8 cellular contexts compared by ENCODE assay signal in genomic region chr14:70821916-70822705, GRCh38. TPM values are rescaled to one million over a fixed set of nuclear protein-coding genes. Genes with fewer than 3 reads are reported as not detected.
DNase-seq lines count a peak whose midpoint lies in the region; ATAC-seq and TF ChIP-seq lines count a peak whose summit lies in the region.

No MANE protein-coding gene starts in this region.

- WGBS in HUES64: under 1% methylated on average over 61 of the region's 61 CpGs

- no peaks in the 10 kb centered on the region for H3K36me3 ChIP-seq in HUES64 (ENCODE audit: insufficient read depth, low read length)
- no peaks in the 10 kb centered on the region for H3K36me3 ChIP-seq in iPS-18a (ENCODE audit: control insufficient read depth, low read depth, low read length)
- H3K36me3 ChIP-seq in skeletal muscle satellite cell (ENCODE audit: insufficient read depth, low read length): no peaks in the 10 kb centered on the region

- in situ Hi-C loops in astrocyte of the spinal cord (cut with HindIII; ENCODE audit: low sequenced_read_pairs): no loop called here

- intact Hi-C loops in CD4-positive, alpha-beta T cell (cut with DNase I, micrococcal nuclease): loop anchor here in 1 of 2 experiments (2.0 kb wide), 1 partner anchor 83 kb away; no protein-coding TSS in a partner anchor

- peak overlapping the region; percentile 95 for H3K4me2 ChIP-seq in skeletal muscle satellite cell (ENCODE audit: low read length)

- H3K27me3 ChIP-seq in CD4-positive, alpha-beta T cell (ENCODE audit: control insufficient read depth, insufficient read depth, low read length): peaks cover 5% of the 10 kb centered on the region
- H3K27me3 ChIP-seq in HUES64 (ENCODE audit: insufficient read depth, low read length) (peaks cover 35% of the 10 kb centered on the region), iPS-18a (ENCODE audit: control insufficient read depth, insufficient read depth, low read length) (peaks cover 28% of the 10 kb centered on the region), skeletal muscle satellite cell (ENCODE audit: control insufficient read depth, insufficient read depth, low read length) (no peaks in the 10 kb centered on the region)

- peak overlapping the region; percentile 81 for H3K9ac ChIP-seq in HUES64 (ENCODE audit: low read depth, low read length)
- peak overlapping the region; percentile 71 for H3K9ac ChIP-seq in iPS-18a (ENCODE audit: low read length)
- peak overlapping the region; percentile 72 for H3K9ac ChIP-seq in skeletal muscle satellite cell (ENCODE audit: low read depth, low read length)

- ATAC-seq in CD4-positive, alpha-beta T cell (ENCODE audit: poor library complexity): peak; percentile 46
- peak; percentile 58 for ATAC-seq in T-helper 17 cell
- ATAC-seq in HG03039 (IDR thresholded peaks at IDR 0.05; ENCODE audit: unreplicated experiment): no peak
- no peak for ATAC-seq in GM21528 (IDR thresholded peaks at IDR 0.05; ENCODE audit: low FRiP score, unreplicated experiment)

- H3K4me1 Mint-ChIP-seq in CD4-positive, alpha-beta T cell (ENCODE audit: low read depth): peaks cover 28% of the 10 kb centered on the region
- peaks cover 14% of the 10 kb centered on the region for H3K4me1 Mint-ChIP-seq in T-helper 17 cell

- no peaks in the 10 kb centered on the region for H3K36me3 Mint-ChIP-seq in CD4-positive, alpha-beta T cell (ENCODE audit: low read depth)
- H3K36me3 Mint-ChIP-seq in T-helper 17 cell (ENCODE audit: low read depth): peaks cover 3% of the 10 kb centered on the region

- H3K4me3 ChIP-seq in HUES64 (ENCODE audit: low read length) (peak overlapping the region; percentile 94), astrocyte of the spinal cord (ENCODE audit: low read depth, low read length) (peak overlapping the region; percentile 57), iPS-18a (ENCODE audit: low read length) (peak overlapping the region; percentile 86), skeletal muscle satellite cell (ENCODE audit: low read length) (peak overlapping the region; percentile 76)

- H3K4me3 Mint-ChIP-seq in CD4-positive, alpha-beta T cell: peak overlapping the region; percentile 83
- peak overlapping the region; percentile 94 for H3K4me3 Mint-ChIP-seq in T-helper 17 cell

- DNase-seq in CD4-positive, alpha-beta T cell: peak in 9 of 10 experiments; percentile 23 to 60 (median 35)
- peak; percentile 33 to 52 (median 49) for DNase-seq in T-helper 17 cell
- DNase-seq in astrocyte of the spinal cord (ENCODE audit: low read depth, low spot score): peak; percentile 35

- no peak for TF ChIP-seq CTCF in CD4-positive, alpha-beta T cell (IDR thresholded peaks at IDR 0.05)
- no peak for TF ChIP-seq CTCF in astrocyte of the spinal cord (IDR thresholded peaks at IDR 0.05; ENCODE audit: low read depth, low read length)

- H3K9me3 Mint-ChIP-seq in CD4-positive, alpha-beta T cell: no peaks in the 10 kb centered on the region

- CTCF ChIA-PET in CD4-positive, alpha-beta T cell (lab: Charles Lee): interaction anchor here (0.6 to 1.6 kb wide), 6 partner anchors 58 to 167 kb away, joined by 3 to 4 read pairs (median 4); no protein-coding TSS in a partner anchor

- H3K27ac ChIP-seq in CD4-positive, alpha-beta T cell (ENCODE audit: low read depth, low read length): no peak overlapping the region
- H3K27ac ChIP-seq in HUES64 (ENCODE audit: low read depth, low read length) (peak overlapping the region; percentile 58; the same call in 1 of the 2 replicates), iPS-18a (ENCODE audit: low read length) (no peak overlapping the region)

- H3K27me3 Mint-ChIP-seq in CD4-positive, alpha-beta T cell: peaks cover 43% of the 10 kb centered on the region
- H3K27me3 Mint-ChIP-seq in T-helper 17 cell: peaks cover 7% of the 10 kb centered on the region

- POLR2A ChIA-PET in CD4-positive, alpha-beta T cell (lab: Charles Lee): interaction anchor here (0.6 to 2.2 kb wide), 6 partner anchors 8 to 187 kb away, joined by 3 to 16 read pairs (median 3); partner anchors contain the start of gene MAP3K9

- H3K4me1 ChIP-seq in HUES64 (ENCODE audit: insufficient read depth, low read length): peaks cover 13% of the 10 kb centered on the region; the same call in 1 of the 2 replicates
- H3K4me1 ChIP-seq in iPS-18a (ENCODE audit: control insufficient read depth, low read depth, low read length): peaks cover 8% of the 10 kb centered on the region
- H3K4me1 ChIP-seq in skeletal muscle satellite cell (ENCODE audit: control insufficient read depth, insufficient read depth, low read length): peaks cover 20% of the 10 kb centered on the region

- H3K9me3 ChIP-seq in CD4-positive, alpha-beta T cell (ENCODE audit: control insufficient read depth, low read length): no peaks in the 10 kb centered on the region
- H3K9me3 ChIP-seq in HUES64 (ENCODE audit: insufficient read depth, low read depth, low read length): no peaks in the 10 kb centered on the region
- no peaks in the 10 kb centered on the region for H3K9me3 ChIP-seq in T-helper 17 cell (ENCODE audit: control insufficient read depth, low read length, poor library complexity, severe bottlenecking)
- H3K9me3 ChIP-seq in iPS-18a (ENCODE audit: control insufficient read depth, low read depth, low read length): no peaks in the 10 kb centered on the region
- H3K9me3 ChIP-seq in skeletal muscle satellite cell (replicated peaks; ENCODE audit: low read length): no peaks in the 10 kb centered on the region

- no peak overlapping the region for H3K27ac Mint-ChIP-seq in CD4-positive, alpha-beta T cell
- peak overlapping the region; percentile 85 for H3K27ac Mint-ChIP-seq in T-helper 17 cell

RNA-seq across cellular contexts. Expression of gene MAP3K9, which starts 12.8 kb away (rescaled TPM):
- total RNA-seq in CD4-positive, alpha-beta T cell: 1 to 10 TPM; 5.9 to 6.3 TPM
- 8.1 TPM for polyA plus RNA-seq in HUES64 (2013, experiment 1 of 2)
- polyA plus RNA-seq in HUES64 (2013, experiment 2 of 2): 8.5 TPM
- 1 to 10 TPM; 7.7 to 9.1 TPM for total RNA-seq in T-helper 17 cell
- total RNA-seq in skeletal muscle satellite cell (2012; rRNA removed): under 0.01 and 0.22 TPM in 2 replicates

Comparison
In these comparisons a context has a peak if more than half of its experiments do, and no peak if none do; other contexts are left out.
1. ATAC-seq: peak in CD4-positive, alpha-beta T cell (single experiment) and T-helper 17 cell (single experiment); none in HG03039 (single experiment) and GM21528 (single experiment).
2. Peak in every context shown above with its lines, with median percentiles within 50 percentile points of each other: DNase-seq, H3K4me3 ChIP-seq and H3K9ac ChIP-seq.